Comparison of ENCODE assay signal across 16 cellular contexts in the genomic region with DNA sequence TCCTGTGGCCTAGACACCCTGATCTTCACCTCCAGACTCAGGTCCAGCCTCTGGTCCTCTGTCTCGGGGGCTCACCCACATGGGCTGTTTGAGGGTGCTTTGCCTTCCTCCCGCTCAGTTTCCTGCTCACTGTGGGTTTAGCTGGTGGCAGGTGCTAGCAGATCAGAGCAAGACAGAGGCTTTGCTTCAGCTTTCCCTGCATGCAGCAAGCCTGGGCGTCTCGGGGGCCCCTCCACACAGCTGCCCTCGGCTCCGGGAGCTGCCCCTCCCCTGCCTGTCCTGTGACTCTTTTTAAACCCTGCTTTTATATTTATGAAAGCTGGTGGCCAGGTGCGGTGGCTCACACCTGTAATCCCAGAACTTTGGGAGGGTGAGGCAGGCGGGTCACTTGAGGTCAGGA. TPM values are rescaled to one million over a fixed set of nuclear protein-coding genes. Genes with fewer than 3 reads are reported as not detected.
DNase-seq lines count a peak whose midpoint lies in the region; ATAC-seq and TF ChIP-seq lines count a peak whose summit lies in the region.
"Had no signal": no experiment of that assay in that cellular context is flagged by ENCODE, and none has a peak within 500 bp of the region (broad histone marks: within the 10 kb centered on the region; RNA-seq: fewer than 3 reads in every experiment).

No MANE protein-coding gene starts in this region.

- no peak overlapping the region for H2BK15ac ChIP-seq in IMR-90 (ENCODE audit: low read depth, low read length)

- H4K91ac ChIP-seq in IMR-90 (ENCODE audit: insufficient read depth, low read depth, low read length) = no peak overlapping the region

- no peaks in the 10 kb centered on the region for H3K79me1 ChIP-seq in IMR-90 (ENCODE audit: low read depth in 1 of 2, low read length in 2 of 2)

- H3F3A ChIP-seq in SU-DHL-6 (ENCODE audit: insufficient read depth) = peaks cover 24% of the 10 kb centered on the region

- in situ Hi-C loops in IMR-90 (cut with MboI; ENCODE audit: low sequenced_read_pairs) = loop anchor here (25.0 kb wide), 1 partner anchor 823 kb away; no protein-coding TSS in a partner anchor

- peaks cover 43% of the 10 kb centered on the region for H3K4me1 Mint-ChIP-seq in CD8-positive, alpha-beta T cell (ENCODE audit: low read depth)

- no peak overlapping the region for H2BK20ac ChIP-seq in IMR-90 (ENCODE audit: low read depth, low read length)

- H3K36me3 Mint-ChIP-seq in CD8-positive, alpha-beta T cell = no peaks in the 10 kb centered on the region

- H3K36me3 ChIP-seq in CD8-positive, alpha-beta T cell (ENCODE audit: insufficient read depth, low read length) = no peaks in the 10 kb centered on the region
- H3K36me3 ChIP-seq in IMR-90 (ENCODE audit: control insufficient read depth, insufficient read depth, low read length) = no peaks in the 10 kb centered on the region
- no peaks in the 10 kb centered on the region for H3K36me3 ChIP-seq in SU-DHL-6 (ENCODE audit: low read length)
- H3K36me3 ChIP-seq in sigmoid colon = no peaks in the 10 kb centered on the region

- no peak overlapping the region for H3K4me3 Mint-ChIP-seq in CD8-positive, alpha-beta T cell

- no peak for TF ChIP-seq EP300 in sigmoid colon (IDR thresholded peaks at IDR 0.05)

- no peak for TF ChIP-seq CTCF in CD8-positive, alpha-beta T cell (IDR thresholded peaks at IDR 0.05)
- no peak for TF ChIP-seq CTCF in IMR-90 (conservative IDR thresholded peaks at IDR 0.05; ENCODE audit: low read depth, low read length)
- no peak for TF ChIP-seq CTCF in SU-DHL-6 (IDR thresholded peaks at IDR 0.05; ENCODE audit: insufficient read depth, low read length, poor library complexity, severe bottlenecking)
- no peak for TF ChIP-seq CTCF in sigmoid colon (IDR thresholded peaks at IDR 0.05)

- H3K9me1 ChIP-seq in IMR-90 (ENCODE audit: insufficient read depth, low read length) = peaks cover 2% of the 10 kb centered on the region; the same call in 1 of the 2 replicates

- TF ChIP-seq RAD21 in IMR-90 (IDR thresholded peaks at IDR 0.05; ENCODE audit: low read length) = no peak

- intact Hi-C loops in CD8-positive, alpha-beta T cell (cut with DNase I, micrococcal nuclease) = no loop called here
- intact Hi-C loops in IMR-90 (cut with micrococcal nuclease) (no loop called here), sigmoid colon (cut with DNase I) (no loop called here)

- POLR2A ChIA-PET in CD8-positive, alpha-beta T cell (lab: Charles Lee) = interaction anchor here (1.0 kb wide), 1 partner anchor 8 kb away, joined by 3 read pairs; no protein-coding TSS in a partner anchor
- POLR2A ChIA-PET in IMR-90 (lab: Charles Lee; ENCODE audit: unreplicated experiment) = no interaction called here

- peaks cover 49% of the 10 kb centered on the region for H3K4me1 ChIP-seq in CD8-positive, alpha-beta T cell (ENCODE audit: insufficient read depth, low read length)
- H3K4me1 ChIP-seq in IMR-90 (ENCODE audit: control insufficient read depth, insufficient read depth, low read length) (peaks cover 2% of the 10 kb centered on the region; the same call in 1 of the 2 replicates), sigmoid colon (no peaks in the 10 kb centered on the region)

- CTCF ChIA-PET in CD8-positive, alpha-beta T cell (lab: Charles Lee) = interaction anchor here (0.9 to 1.0 kb wide), 2 partner anchors 16 to 22 kb away, joined by 3 to 4 read pairs; a partner anchor contains a TSS
- CTCF ChIA-PET in IMR-90 (lab: Yijun Ruan, JAX) = interaction anchor here (1.3 kb wide), 1 partner anchor 12 kb away, joined by 3 read pairs; no protein-coding TSS in a partner anchor

- TF ChIP-seq POLR2A in IMR-90 (IDR thresholded peaks at IDR 0.05; ENCODE audit: low read depth, low read length) (no peak), sigmoid colon (IDR thresholded peaks at IDR 0.05) (no peak)

- no peaks in the 10 kb centered on the region for H3K27me3 Mint-ChIP-seq in CD8-positive, alpha-beta T cell (ENCODE audit: low read depth)

- H3K27ac ChIP-seq in CD8-positive, alpha-beta T cell (ENCODE audit: low read depth, low read length) = no peak overlapping the region
- H3K27ac ChIP-seq in IMR-90 (ENCODE audit: insufficient read depth, low read length) = no peak overlapping the region
- H3K27ac ChIP-seq in SU-DHL-6 (ENCODE audit: low read depth, low read length) = peak overlapping the region; percentile 95
- no peak overlapping the region for H3K27ac ChIP-seq in sigmoid colon

- DNase-seq in CD8-positive, alpha-beta T cell = peak in 2 of 7 experiments; percentile 34 to 72
- DNase-seq in IMR-90 (no peak), sigmoid colon (peak; percentile 39), AG20443 (ENCODE audit: low spot score) (no peak), islet precursor cell (no peak), amniotic stem cell (lab: John Stamatoyannopoulos, UW) (no peak)
- DNase-seq: COR-L47, DMS153, HCEC 1CT, NCI-H1092, NCI-H1694, NCI-H2107, NCI-H748 treated with DMSO at 0.1 percent for 48 hours, SIG-M5 had no signal

- H3K9me3 Mint-ChIP-seq in CD8-positive, alpha-beta T cell = no peaks in the 10 kb centered on the region

- no peaks in the 10 kb centered on the region for H3K9me3 ChIP-seq in CD8-positive, alpha-beta T cell (ENCODE audit: low read length)
- no peaks in the 10 kb centered on the region for H3K9me3 ChIP-seq in IMR-90 (ENCODE audit: control insufficient read depth, insufficient read depth, low read length)
- H3K9me3 ChIP-seq in SU-DHL-6 (ENCODE audit: insufficient read depth, low read length) = no peaks in the 10 kb centered on the region
- H3K9me3 ChIP-seq in sigmoid colon = no peaks in the 10 kb centered on the region

- WGBS in IMR-90 (ENCODE audit: extremely low coverage in 2 of 2, insufficient read length in 1 of 2), 2 experiments = 100% methylated on average over 1 of the region's 8 CpGs; no CpG with 5 or more reads in 1 of the 2 experiments
- 65% methylated on average over 8 of the region's 8 CpGs for WGBS in sigmoid colon, 2 donors

- H3K4me3 ChIP-seq in CD8-positive, alpha-beta T cell (ENCODE audit: low read depth, low read length) = no peak overlapping the region
- H3K4me3 ChIP-seq in IMR-90 (ENCODE audit: insufficient read depth, low read depth, low read length) = no peak overlapping the region
- H3K4me3 ChIP-seq in SU-DHL-6 (ENCODE audit: insufficient read depth, low read length, poor library complexity, severe bottlenecking) = no peak overlapping the region
- no peak overlapping the region for H3K4me3 ChIP-seq in sigmoid colon

- ATAC-seq in CD8-positive, alpha-beta T cell = peak; percentile 58
- ATAC-seq in IMR-90 (ENCODE audit: low read depth) = no peak
- ATAC-seq: Panc1 had no signal

- no peaks in the 10 kb centered on the region for H3K27me3 ChIP-seq in CD8-positive, alpha-beta T cell (ENCODE audit: insufficient read depth, low read length)
- H3K27me3 ChIP-seq in IMR-90 (ENCODE audit: control insufficient read depth, insufficient read depth, low read length) = no peaks in the 10 kb centered on the region; the same call in 1 of the 2 replicates
- H3K27me3 ChIP-seq in SU-DHL-6 (ENCODE audit: low read length) = no peaks in the 10 kb centered on the region
- peaks cover 0 to 31% (median 0%) of the 10 kb centered on the region in 3 donors for H3K27me3 ChIP-seq in sigmoid colon

- H2BK120ac ChIP-seq in IMR-90 (ENCODE audit: low read depth, low read length) = no peak overlapping the region

- no peak overlapping the region for H2AK9ac ChIP-seq in IMR-90 (replicated peaks; ENCODE audit: low read depth, low read length, poor library complexity)

- H3K9me2 ChIP-seq in SU-DHL-6 (replicated peaks; ENCODE audit: insufficient read depth, low read length) = no peaks in the 10 kb centered on the region

- no peak overlapping the region for H3K18ac ChIP-seq in IMR-90 (ENCODE audit: low read depth, low read length)

- no peak overlapping the region for H3K23ac ChIP-seq in IMR-90 (ENCODE audit: low read depth, low read length)

- no peak overlapping the region for H3K27ac Mint-ChIP-seq in CD8-positive, alpha-beta T cell

- no peak overlapping the region for H3K14ac ChIP-seq in IMR-90 (replicated peaks; ENCODE audit: low read depth, low read length)

- dilution Hi-C loops in IMR-90 (cut with HindIII; ENCODE audit: low sequenced_read_pairs, unreplicated experiment) = no loop called here

- H2AK5ac ChIP-seq in IMR-90 (ENCODE audit: low read depth, low read length) = 0 out of 2 replicates have a peak overlapping the region, but pooled peaks have one; percentile 21

- H3K79me2 ChIP-seq in SU-DHL-6 (ENCODE audit: insufficient read depth, low read length) = no peaks in the 10 kb centered on the region

- H4K5ac ChIP-seq in IMR-90 (ENCODE audit: low read depth, low read length) = no peak overlapping the region

- H3K4me2 ChIP-seq in IMR-90 (ENCODE audit: low read depth, low read length) (no peak overlapping the region), SU-DHL-6 (ENCODE audit: low read depth, low read length, poor library complexity, severe bottlenecking) (peak overlapping the region; percentile 56)

- H3K9ac ChIP-seq in IMR-90 (ENCODE audit: low read depth, low read length) (no peak overlapping the region), SU-DHL-6 (ENCODE audit: low read length) (peak overlapping the region; percentile 54)

- H4K8ac ChIP-seq in IMR-90 (ENCODE audit: low read depth in 2 of 2, low read length in 2 of 2) = no peak overlapping the region

- no peak overlapping the region for H3K56ac ChIP-seq in IMR-90 (ENCODE audit: extremely low read depth, insufficient read depth, low read length)

- H3K4ac ChIP-seq in IMR-90 (ENCODE audit: low read depth, low read length) = no peak overlapping the region

- peak overlapping the region; percentile 17 for H2AFZ ChIP-seq in IMR-90 (replicated peaks; ENCODE audit: low read length, poor library complexity)
- H2AFZ ChIP-seq in SU-DHL-6 (ENCODE audit: low read depth, low read length, severe bottlenecking) = no peak overlapping the region

- H4K20me1 ChIP-seq in IMR-90 (ENCODE audit: insufficient read depth, low read length) (no peaks in the 10 kb centered on the region), SU-DHL-6 (ENCODE audit: low read depth, low read length) (no peaks in the 10 kb centered on the region)

- no peak overlapping the region for H2BK5ac ChIP-seq in IMR-90 (ENCODE audit: low read depth, low read length, poor library complexity, severe bottlenecking)

- BruUV-seq in IMR-90 (replicated peaks; lab: Mats Ljungman, UMichigan) = no TSS peak

RNA-seq across cellular contexts. Expression of a gene that starts 14.6 kb away (rescaled TPM):
- total RNA-seq in CD8-positive, alpha-beta T cell = 10 to 100 TPM; 11.6 to 12.7 TPM
- 63.9 and 85.9 TPM in 2 replicates for total RNA-seq in IMR-90 (2012; rRNA removed)
- 103 and 134 TPM in 2 replicates for polyA plus RNA-seq in IMR-90 (2012; rRNA removed)
- polyA plus RNA-seq in IMR-90 (2012; cell fraction: cytosol; rRNA removed) = 101 and 125 TPM in 2 replicates
- 35.7 and 44.4 TPM in 2 replicates for polyA plus RNA-seq in IMR-90 (2012; cell fraction: nucleus; rRNA removed; ENCODE audit: low replicate concordance)
- 10 to 100 TPM; 32.4 to 59.4 (median 49.2) TPM for total RNA-seq in sigmoid colon
- 10 to 100 TPM; 65.9 to 77.9 (median 70.9) TPM for polyA plus RNA-seq in sigmoid colon

RNA-seq across cellular contexts. Expression of a gene that starts 16.1 kb away (rescaled TPM):
- total RNA-seq in CD8-positive, alpha-beta T cell = 10 to 100 TPM; 16.5 to 19.8 TPM
- 10.4 and 26.9 TPM in 2 replicates for total RNA-seq in IMR-90 (2012; rRNA removed)
- 69.0 and 119 TPM in 2 replicates for polyA plus RNA-seq in IMR-90 (2012; rRNA removed)
- polyA plus RNA-seq in IMR-90 (2012; cell fraction: cytosol; rRNA removed) = 70.7 and 121 TPM in 2 replicates
- polyA plus RNA-seq in IMR-90 (2012; cell fraction: nucleus; rRNA removed; ENCODE audit: low replicate concordance) = 19.3 and 45.4 TPM in 2 replicates
- total RNA-seq in sigmoid colon = 10 to 100 TPM; 34.9 to 82.6 (median 55.4) TPM
- polyA plus RNA-seq in sigmoid colon = 100 to 1,000 TPM in 2 of 3 donors, 10 to 100 TPM in 1; 94.0 to 156 (median 111) TPM
